ENCODE assay signal across 8 cellular contexts in the genomic region with DNA sequence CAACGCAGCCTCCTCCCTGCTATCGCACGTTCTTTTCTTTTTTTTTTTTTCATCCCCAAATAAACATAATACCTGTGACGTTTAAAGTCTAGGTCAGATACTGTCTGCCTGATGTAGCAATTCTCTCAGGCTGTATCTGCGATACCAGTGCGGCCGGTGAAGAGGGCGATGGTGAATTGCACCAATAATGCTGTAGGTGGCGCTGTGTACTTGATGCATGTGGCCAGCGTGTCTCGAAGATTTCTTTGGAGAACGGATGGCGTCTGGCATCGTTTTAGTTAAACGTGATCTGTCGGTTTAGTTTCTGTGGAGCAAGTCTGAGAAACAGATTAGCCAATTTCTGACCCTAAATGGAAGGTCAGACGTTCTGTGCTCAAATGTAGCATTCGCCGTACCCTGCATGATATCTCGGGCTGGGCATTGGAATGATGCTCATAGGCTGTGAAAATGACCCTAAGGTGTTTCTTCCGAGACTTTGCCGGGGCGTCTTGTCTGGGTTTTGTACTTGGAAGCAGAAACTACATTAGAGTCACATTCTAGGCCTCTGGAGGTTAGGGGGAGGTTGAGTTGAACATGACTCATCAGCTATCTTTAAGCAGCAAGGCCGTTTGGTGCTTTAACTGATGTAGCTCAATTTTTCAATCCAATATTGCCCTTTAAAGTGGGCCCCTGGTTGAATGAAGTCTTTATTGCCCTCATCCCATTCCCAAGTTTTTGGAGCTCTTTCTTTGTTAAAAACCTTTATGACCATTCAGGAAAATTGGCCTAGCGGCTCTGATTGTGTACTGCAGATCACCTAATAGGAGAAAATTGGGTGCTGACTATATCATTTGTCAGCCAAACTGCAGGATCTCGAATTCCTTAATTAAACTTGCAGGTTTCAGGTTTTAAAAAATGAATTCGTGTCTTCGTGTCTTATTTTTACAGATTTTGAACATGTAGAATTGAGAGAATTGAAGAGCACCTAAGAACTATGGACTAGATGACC.
DNase-seq lines count a peak whose midpoint lies in the region; ATAC-seq, FAIRE-seq and TF ChIP-seq lines count a peak whose summit lies in the region.

No MANE protein-coding gene starts in this region.

- peak; percentile 37 for ATAC-seq in stimulated activated effector memory CD8-positive, alpha-beta T cell treated with anti-CD3 and anti-CD28 coated beads, Interleukin-12 subunit alpha, Interleukin-12 subunit beta, amount 100 ng/mL, for 72 hours

- no peak overlapping the region for H3K4me3 ChIP-seq in GM23248
- H3K4me3 ChIP-seq in coronary artery = peak overlapping the region; percentile 52
- no peak overlapping the region for H3K4me3 ChIP-seq in liver (ENCODE audit: low read depth in 1 of 3, low read length in 3 of 3)

- WGBS in GM23248 (ENCODE audit: low coverage in 1 of 2, low lambda C conversion rate in 2 of 2, missing lambda C conversion rate in 2 of 2), 2 experiments = 23% methylated on average over 28 of the region's 28 CpGs
- whole genome bisulfite sequencing in liver = 29% methylated on average over 28 of the region's 28 CpGs

- no peaks in the 10 kb centered on the region for H3K36me3 ChIP-seq in GM23248 (ENCODE audit: low read depth)
- H3K36me3 ChIP-seq in liver (ENCODE audit: control insufficient read depth in 4 of 4, insufficient read depth in 3 of 4, low read depth in 1 of 4, low read length in 3 of 4) = no peaks in the 10 kb centered on the region

- no peaks in the 10 kb centered on the region for H3K9me2 ChIP-seq in GM23248 (ENCODE audit: insufficient read depth)

- H3K79me2 ChIP-seq in GM23248 (ENCODE audit: insufficient read depth) = no peaks in the 10 kb centered on the region

- peak; percentile 20 for DNase-seq in Caki2 (ENCODE audit: low read depth)
- DNase-seq in GM23248 = peak; percentile 74
- DNase-seq in NCI-H146 treated with DMSO at 0.1 percent for 48 hours (lab: John Stamatoyannopoulos, UW; ENCODE audit: unreplicated experiment) = peak; percentile 72
- no peak for DNase-seq in coronary artery (ENCODE audit: low spot score)
- peak; percentile 12 to 68 for DNase-seq in stimulated activated effector memory CD8-positive, alpha-beta T cell treated with anti-CD3 and anti-CD28 coated beads, Interleukin-12 subunit alpha, Interleukin-12 subunit beta, amount 100 ng/mL, for 72 hours (ENCODE audit: low spot score in 2 of 2)
- no peak for DNase-seq in mesenteric fat pad (ENCODE audit: low spot score)

- no peak overlapping the region for H3K9ac ChIP-seq in GM23248
- H3K9ac ChIP-seq in liver (ENCODE audit: low read depth in 1 of 2, low read length in 2 of 2) = no peak overlapping the region

- no peaks in the 10 kb centered on the region for H4K20me1 ChIP-seq in GM23248 (ENCODE audit: insufficient read depth)

- H3F3A ChIP-seq in GM23248 (ENCODE audit: insufficient read depth) = peaks cover 5% of the 10 kb centered on the region

- H3K36me3 Mint-ChIP-seq in stimulated activated effector memory CD8-positive, alpha-beta T cell treated with anti-CD3 and anti-CD28 coated beads, Interleukin-12 subunit alpha, Interleukin-12 subunit beta, amount 100 ng/mL, for 72 hours = no peaks in the 10 kb centered on the region

- no peak overlapping the region for H3K27ac ChIP-seq in GM23248
- H3K27ac ChIP-seq in coronary artery = no peak overlapping the region
- no peak overlapping the region for H3K27ac ChIP-seq in liver (ENCODE audit: low read depth in 1 of 2, low read length in 2 of 2)

- TF ChIP-seq RAD21 in liver (IDR thresholded peaks at IDR 0.05) = peak; percentile 83 to 91

- H3K4me1 ChIP-seq in GM23248 (ENCODE audit: insufficient read depth) = peaks cover 4% of the 10 kb centered on the region; the same call in 1 of the 2 replicates
- no peaks in the 10 kb centered on the region for H3K4me1 ChIP-seq in liver (ENCODE audit: control insufficient read depth in 4 of 4, insufficient read depth in 4 of 4, low read length in 3 of 4)

- in situ Hi-C loops in Caki2 (cut with HindIII; ENCODE audit: low pct_unique_long_range_greater_than_20kb, low sequenced_read_pairs) (no loop called here), GM23248 (cut with MboI) (no loop called here)

- H3K27me3 ChIP-seq in GM23248 (replicated peaks; ENCODE audit: insufficient read depth) = no peaks in the 10 kb centered on the region
- no peaks in the 10 kb centered on the region for H3K27me3 ChIP-seq in liver (ENCODE audit: control insufficient read depth in 4 of 4, insufficient read depth in 4 of 4, low read length in 3 of 4)

- H3K4me1 Mint-ChIP-seq in stimulated activated effector memory CD8-positive, alpha-beta T cell treated with anti-CD3 and anti-CD28 coated beads, Interleukin-12 subunit alpha, Interleukin-12 subunit beta, amount 100 ng/mL, for 72 hours = no peaks in the 10 kb centered on the region

- no peak overlapping the region for H3K27ac Mint-ChIP-seq in stimulated activated effector memory CD8-positive, alpha-beta T cell treated with anti-CD3 and anti-CD28 coated beads, Interleukin-12 subunit alpha, Interleukin-12 subunit beta, amount 100 ng/mL, for 72 hours

- peak; percentile 68 for FAIRE-seq in TTC549 (lab: Jason Lieb, UNC)

- peak overlapping the region; percentile 44; the same call in 1 of the 2 replicates for H2AFZ ChIP-seq in GM23248

- peak overlapping the region; percentile 46 for H3K4me2 ChIP-seq in GM23248 (ENCODE audit: unreplicated experiment)

- no peak overlapping the region for H3K4me3 Mint-ChIP-seq in stimulated activated effector memory CD8-positive, alpha-beta T cell treated with anti-CD3 and anti-CD28 coated beads, Interleukin-12 subunit alpha, Interleukin-12 subunit beta, amount 100 ng/mL, for 72 hours

- TF ChIP-seq CTCF in coronary artery (IDR thresholded peaks at IDR 0.05) (peak; percentile 81), liver (IDR thresholded peaks at IDR 0.05; ENCODE audit: low read depth, low read length, missing input control) (peak; percentile 79)

- H3K9me3 ChIP-seq in GM23248 (ENCODE audit: low read depth) (no peaks in the 10 kb centered on the region), liver (ENCODE audit: control insufficient read depth in 4 of 4, low read length in 3 of 4) (no peaks in the 10 kb centered on the region)

- H3K9me3 Mint-ChIP-seq in stimulated activated effector memory CD8-positive, alpha-beta T cell treated with anti-CD3 and anti-CD28 coated beads, Interleukin-12 subunit alpha, Interleukin-12 subunit beta, amount 100 ng/mL, for 72 hours = no peaks in the 10 kb centered on the region

TF ChIP-seq in liver, 16 proteins besides CTCF, POLR2A, EP300 and RAD21:
- TF ChIP-seq NR2F2 (IDR thresholded peaks at IDR 0.05) (peak; percentile 19), EGR1 (IDR thresholded peaks at IDR 0.05; ENCODE audit: low read depth in 2 of 2) (no peak)

Comparison
In these comparisons a context has a peak if more than half of its experiments do, and no peak if none do; other contexts are left out.
1. DNase-seq: peak in Caki2 (single experiment), GM23248 (single experiment), NCI-H146 treated with DMSO at 0.1 percent for 48 hours (single experiment) and stimulated activated effector memory CD8-positive, alpha-beta T cell treated with anti-CD3 and anti-CD28 coated beads, Interleukin-12 subunit alpha, Interleukin-12 subunit beta, amount 100 ng/mL, for 72 hours (2 of 2); none in coronary artery (single experiment) and mesenteric fat pad (single experiment).